17 cellular contexts compared by ENCODE assay signal in the genomic region with DNA sequence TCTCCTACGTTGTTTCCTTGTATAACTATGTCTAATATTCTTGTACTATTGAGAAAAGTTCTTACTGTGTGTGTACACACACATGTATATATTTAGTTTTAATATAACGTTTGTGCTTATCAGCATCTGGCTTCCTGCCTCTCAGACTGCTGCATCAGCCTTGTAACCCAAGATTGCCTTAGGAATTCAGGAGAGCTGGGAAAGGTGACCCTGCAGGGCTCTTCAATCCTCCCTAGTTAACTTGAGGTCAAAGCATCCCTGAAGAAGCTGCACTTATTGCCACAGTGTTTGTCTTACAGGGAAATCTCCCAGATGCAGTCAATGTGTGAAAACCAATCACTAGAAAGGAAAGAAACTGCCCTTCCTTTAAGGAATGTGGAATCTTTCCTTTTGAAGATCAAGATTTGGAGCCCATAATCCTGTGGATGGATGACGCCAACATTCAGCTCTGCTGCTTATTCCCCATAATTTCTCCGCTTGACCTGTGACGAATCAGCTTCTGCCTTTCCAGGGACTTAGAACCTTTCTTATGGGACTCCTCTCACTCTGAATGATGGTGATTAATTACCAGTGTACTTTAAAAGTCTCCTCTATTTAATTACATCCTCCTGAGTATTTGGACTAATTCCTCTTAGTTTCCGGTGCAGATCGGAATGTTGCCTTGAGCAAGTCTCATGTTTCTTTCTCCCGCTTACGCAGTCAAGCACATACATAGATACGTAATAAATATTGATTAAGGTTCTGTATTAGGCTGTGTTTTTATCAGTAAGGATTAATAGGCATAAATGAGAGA. TPM values are rescaled to one million over a fixed set of nuclear protein-coding genes. Genes with fewer than 3 reads are reported as not detected.
DNase-seq lines count a peak whose midpoint lies in the region; ATAC-seq and TF ChIP-seq lines count a peak whose summit lies in the region.
"Had no signal": no experiment of that assay in that cellular context is flagged by ENCODE, and none has a peak within 500 bp of the region (broad histone marks: within the 10 kb centered on the region; RNA-seq: fewer than 3 reads in every experiment).

No MANE protein-coding gene starts in this region.

- no peak for TF ChIP-seq CTCF in SK-N-SH (IDR thresholded peaks at IDR 0.05)
- TF ChIP-seq CTCF in glutamatergic neuron (IDR thresholded peaks at IDR 0.05; ENCODE audit: partially characterized antibody, unreplicated experiment): no peak
- TF ChIP-seq CTCF in nephron progenitor cell (IDR thresholded peaks at IDR 0.05): no peak
- TF ChIP-seq CTCF in uterus (IDR thresholded peaks at IDR 0.05): no peak

- TF ChIP-seq POLR2A in uterus (IDR thresholded peaks at IDR 0.05) (no peak), GM18505 (IDR thresholded peaks at IDR 0.05; ENCODE audit: borderline replicate concordance, extremely low read depth, insufficient read depth, insufficient read length) (no peak)

- H3K9me3 Mint-ChIP-seq in glutamatergic neuron (ENCODE audit: unreplicated experiment) (peaks cover 13% of the 10 kb centered on the region), nephron progenitor cell (no peaks in the 10 kb centered on the region)
- no peaks in the 10 kb centered on the region for H3K9me3 Mint-ChIP-seq in CD8-positive, alpha-beta memory T cell
- H3K9me3 Mint-ChIP-seq: H9 had no signal

- H3K4me3 Mint-ChIP-seq in glutamatergic neuron (ENCODE audit: unreplicated experiment) (peak overlapping the region; percentile 32), nephron progenitor cell (peak overlapping the region; percentile 37)
- no peak overlapping the region for H3K4me3 Mint-ChIP-seq in CD8-positive, alpha-beta memory T cell
- H3K4me3 Mint-ChIP-seq: H9 had no signal

- no peak overlapping the region for H3K9ac ChIP-seq in SK-N-SH

- TF ChIP-seq RAD21 in SK-N-SH (IDR thresholded peaks at IDR 0.05; ENCODE audit: low read length): no peak

- no peaks in the 10 kb centered on the region for H4K20me1 ChIP-seq in SK-N-SH (ENCODE audit: insufficient read depth)

- peak; percentile 34; the same call in 2 of the 3 replicates for ATAC-seq in SK-N-SH treated with all-trans-retinoic acid at 6 μM for 48 hours
- no peak for ATAC-seq in GM18505 (IDR thresholded peaks at IDR 0.05; ENCODE audit: unreplicated experiment)
- no peak for ATAC-seq in GM19452 (IDR thresholded peaks at IDR 0.05; ENCODE audit: unreplicated experiment)
- ATAC-seq: PC-3 had no signal

- no peak overlapping the region for H3K4me3 ChIP-seq in SK-N-SH (ENCODE audit: low read depth in 2 of 2, low read length in 1 of 2)
- no peak overlapping the region for H3K4me3 ChIP-seq in uterus
- no peak overlapping the region for H3K4me3 ChIP-seq in CD8-positive, alpha-beta memory T cell (ENCODE audit: low read length)

- peaks cover 12% of the 10 kb centered on the region for H3K27me3 Mint-ChIP-seq in glutamatergic neuron (ENCODE audit: unreplicated experiment)
- no peaks in the 10 kb centered on the region for H3K27me3 Mint-ChIP-seq in nephron progenitor cell (ENCODE audit: low read depth, poor library complexity)
- H3K27me3 Mint-ChIP-seq in CD8-positive, alpha-beta memory T cell: no peaks in the 10 kb centered on the region

- H3K27ac ChIP-seq in SK-N-SH (ENCODE audit: low read depth in 2 of 2, low read length in 1 of 2) (no peak overlapping the region), uterus (peak overlapping the region; percentile 25 to 28)
- H3K27ac ChIP-seq in CD8-positive, alpha-beta memory T cell (ENCODE audit: low read depth, low read length): no peak overlapping the region
- H3K27ac ChIP-seq: RWPE1 had no signal

- H3K4me1 ChIP-seq in SK-N-SH (ENCODE audit: control insufficient read depth in 1 of 2, insufficient read depth in 2 of 2, low read depth in 1 of 2, low read length in 1 of 2) (peaks cover 0 to 6% of the 10 kb centered on the region in 2 experiments; a peak in 2 of 4 replicates), uterus (peaks cover 0 to 5% of the 10 kb centered on the region in 2 donors)
- no peaks in the 10 kb centered on the region for H3K4me1 ChIP-seq in CD8-positive, alpha-beta memory T cell (ENCODE audit: insufficient read depth, low read length)

- H3K27ac Mint-ChIP-seq in glutamatergic neuron (ENCODE audit: unreplicated experiment) (peak overlapping the region; percentile 75), nephron progenitor cell (peak overlapping the region; percentile 60)
- no peak overlapping the region for H3K27ac Mint-ChIP-seq in CD8-positive, alpha-beta memory T cell
- H3K27ac Mint-ChIP-seq: H9 had no signal

- H3K9me3 ChIP-seq in SK-N-SH (no peaks in the 10 kb centered on the region), uterus (no peaks in the 10 kb centered on the region)
- H3K9me3 ChIP-seq in CD8-positive, alpha-beta memory T cell (ENCODE audit: low read length): no peaks in the 10 kb centered on the region

- CTCF ChIA-PET in SK-N-SH (lab: Yijun Ruan, JAX): interaction anchor here (1.2 kb wide), 2 partner anchors 9 to 14 kb away, joined by 3 to 4 read pairs; partner anchors contain the start of gene ADAMTS5
- CTCF ChIA-PET in CD8-positive, alpha-beta memory T cell (lab: Charles Lee): no interaction called here

- POLR2A ChIA-PET in SK-N-SH (lab: Yijun Ruan, JAX): no interaction called here
- POLR2A ChIA-PET in CD8-positive, alpha-beta memory T cell (lab: Charles Lee): no interaction called here

- H3K4me1 Mint-ChIP-seq in glutamatergic neuron (ENCODE audit: low read depth, unreplicated experiment) (peaks cover 56% of the 10 kb centered on the region), nephron progenitor cell (peaks cover 35% of the 10 kb centered on the region)
- H3K4me1 Mint-ChIP-seq in CD8-positive, alpha-beta memory T cell: no peaks in the 10 kb centered on the region

- H3K36me3 Mint-ChIP-seq in glutamatergic neuron (ENCODE audit: unreplicated experiment) (peaks cover 4% of the 10 kb centered on the region), nephron progenitor cell (ENCODE audit: low read depth) (no peaks in the 10 kb centered on the region)
- H3K36me3 Mint-ChIP-seq in CD8-positive, alpha-beta memory T cell: no peaks in the 10 kb centered on the region

- no peak for DNase-seq in SK-N-SH
- no peak for DNase-seq in glutamatergic neuron
- peak; percentile 8 for DNase-seq in nephron progenitor cell
- DNase-seq in uterus: no peak
- DNase-seq in CD8-positive, alpha-beta memory T cell: no peak
- DNase-seq: C1 segment of cervical spinal cord, COR-L47, H9, NCI-H1105, NCI-H1694, NCI-H446 treated with DMSO at 0.1 percent for 48 hours, PC-3 had no signal

- no peaks in the 10 kb centered on the region for H3F3A ChIP-seq in SK-N-SH (replicated peaks; ENCODE audit: insufficient read depth)

- H3K79me2 ChIP-seq in SK-N-SH (ENCODE audit: insufficient read depth): no peaks in the 10 kb centered on the region

- H3K36me3 ChIP-seq in SK-N-SH (replicated peaks in 1 of 2; ENCODE audit: control insufficient read depth in 1 of 2, insufficient read depth in 2 of 2, low read length in 1 of 2) (peaks cover 0 to 10% of the 10 kb centered on the region in 2 experiments), uterus (no peaks in the 10 kb centered on the region)
- H3K36me3 ChIP-seq in CD8-positive, alpha-beta memory T cell (ENCODE audit: insufficient read depth, low read length): no peaks in the 10 kb centered on the region

- H2AFZ ChIP-seq in SK-N-SH (ENCODE audit: low read depth): no peak overlapping the region

- TF ChIP-seq EP300 in SK-N-SH (IDR thresholded peaks at IDR 0.05; ENCODE audit: borderline replicate concordance in 1 of 2, low read depth in 1 of 2, low read length in 1 of 2): no peak

- intact Hi-C loops in uterus (cut with DNase I; ENCODE audit: low total_unique reads): no loop called here

- H3K27me3 ChIP-seq in SK-N-SH (ENCODE audit: insufficient read depth): no peaks in the 10 kb centered on the region
- no peaks in the 10 kb centered on the region for H3K27me3 ChIP-seq in uterus
- no peaks in the 10 kb centered on the region for H3K27me3 ChIP-seq in CD8-positive, alpha-beta memory T cell (ENCODE audit: insufficient read depth, low read length, poor library complexity, severe bottlenecking)

- H3K4me2 ChIP-seq in SK-N-SH: no peak overlapping the region

- 80% methylated on average over 10 of the region's 10 CpGs for WGBS in SK-N-SH (ENCODE audit: low lambda C conversion rate)

- no peaks in the 10 kb centered on the region for H3K9me2 ChIP-seq in SK-N-SH

TF ChIP-seq in SK-N-SH treated with all-trans-retinoic acid at 6 μM for 48 hours, 23 proteins besides CTCF, POLR2A, EP300 and RAD21 (continues in another document):
- TF ChIP-seq ZNF8 (CRISPR knock-in tag; IDR thresholded peaks at IDR 0.05) (no peak), ISL1 (CRISPR knock-in tag; IDR thresholded peaks at IDR 0.05) (no peak), CREB5 (CRISPR knock-in tag; IDR thresholded peaks at IDR 0.05; ENCODE audit: low read depth) (no peak)

TF ChIP-seq in SK-N-SH, 30 proteins besides CTCF, POLR2A, EP300 and RAD21 (continues in another document):
- TF ChIP-seq, protein P1, sequence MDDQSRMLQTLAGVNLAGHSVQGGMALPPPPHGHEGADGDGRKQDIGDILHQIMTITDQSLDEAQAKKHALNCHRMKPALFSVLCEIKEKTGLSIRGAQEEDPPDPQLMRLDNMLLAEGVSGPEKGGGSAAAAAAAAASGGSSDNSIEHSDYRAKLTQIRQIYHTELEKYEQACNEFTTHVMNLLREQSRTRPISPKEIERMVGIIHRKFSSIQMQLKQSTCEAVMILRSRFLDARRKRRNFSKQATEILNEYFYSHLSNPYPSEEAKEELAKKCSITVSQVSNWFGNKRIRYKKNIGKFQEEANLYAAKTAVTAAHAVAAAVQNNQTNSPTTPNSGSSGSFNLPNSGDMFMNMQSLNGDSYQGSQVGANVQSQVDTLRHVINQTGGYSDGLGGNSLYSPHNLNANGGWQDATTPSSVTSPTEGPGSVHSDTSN (IDR thresholded peaks at IDR 0.05): no peak
- TF ChIP-seq SIN3A (IDR thresholded peaks at IDR 0.05; ENCODE audit: borderline replicate concordance, low read depth, low read length) (no peak), CHD2 (IDR thresholded peaks at IDR 0.05; ENCODE audit: low read length, partially characterized antibody) (no peak), FOXM1 (IDR thresholded peaks at IDR 0.05; ENCODE audit: low read depth) (no peak), SMC3 (IDR thresholded peaks at IDR 0.05; ENCODE audit: low read depth, low read length) (no peak), USF2 (IDR thresholded peaks at IDR 0.05; ENCODE audit: borderline replicate concordance, low read depth, low read length) (no peak)

RNA-seq across cellular contexts. Expression of gene ADAMTS5, which starts 14.4 kb away (rescaled TPM):
- polyA plus RNA-seq in SK-N-SH (2012; rRNA removed): 0.90 and 1.5 TPM in 2 replicates
- polyA plus RNA-seq in SK-N-SH (2012; cell fraction: cytosol; rRNA removed): 1.2 and 1.3 TPM in 2 replicates
- 1.3 and 2.6 TPM in 2 replicates for polyA plus RNA-seq in SK-N-SH (2012; cell fraction: nucleus; rRNA removed)
- total RNA-seq in glutamatergic neuron (ENCODE audit: unreplicated experiment): 22.5 TPM
- 10 to 100 TPM; 24.8 to 99.7 (median 48.4) TPM for total RNA-seq in uterus
- total RNA-seq in CD8-positive, alpha-beta memory T cell: not detected
- polyA plus RNA-seq in CD8-positive, alpha-beta memory T cell: not detected
- total RNA-seq: HT1080, PC-3 had no signal

Comparison
In these comparisons a context has a peak if more than half of its experiments do, and no peak if none do; other contexts are left out.
1. H3K27ac ChIP-seq: peak in uterus (2 of 2); none in SK-N-SH (0 of 2) and CD8-positive, alpha-beta memory T cell (single experiment).
2. H3K27ac Mint-ChIP-seq: peak in glutamatergic neuron (single experiment) and nephron progenitor cell (single experiment); none in CD8-positive, alpha-beta memory T cell (0 of 8).
3. H3K4me3 Mint-ChIP-seq: peak in glutamatergic neuron (single experiment) and nephron progenitor cell (single experiment); none in CD8-positive, alpha-beta memory T cell (0 of 7).
4. RNA of gene ADAMTS5, which starts 14.4 kb away (total RNA-seq): 24.8 to 99.7 TPM in uterus and 22.5 TPM in glutamatergic neuron (single experiment); not detected in CD8-positive, alpha-beta memory T cell; every median in the first group is over 10 times any median in the second.